ENCODE assay signal across 23 cellular contexts in the genomic region with DNA sequence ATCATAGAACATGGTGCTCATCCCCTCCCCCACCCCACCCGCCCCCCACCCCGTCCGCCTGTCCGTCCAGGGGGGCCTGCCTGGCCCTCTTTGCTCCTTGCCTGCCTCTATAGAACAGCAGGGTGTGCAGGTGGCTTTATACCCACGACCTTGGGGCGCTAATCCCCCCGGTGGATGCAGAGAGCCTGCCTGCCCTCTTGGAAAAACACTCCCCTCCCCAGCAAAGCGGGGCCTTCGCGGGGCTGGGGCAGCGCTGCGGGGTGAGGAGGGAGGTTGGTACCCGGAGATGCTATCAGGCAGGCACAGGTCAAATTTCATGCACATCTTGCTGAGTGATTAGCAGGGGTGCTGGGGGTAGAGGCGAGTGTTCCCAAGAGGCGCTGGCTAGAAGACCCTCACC. TPM values are rescaled to one million over a fixed set of nuclear protein-coding genes. Genes with fewer than 3 reads are reported as not detected.
DNase-seq lines count a peak whose midpoint lies in the region; TF ChIP-seq lines count a peak whose summit lies in the region.
"Had no signal": no experiment of that assay in that cellular context is flagged by ENCODE, and none has a peak within 500 bp of the region (broad histone marks: within the 10 kb centered on the region; RNA-seq: fewer than 3 reads in every experiment).

No MANE protein-coding gene starts in this region.

- H3K4me3 ChIP-seq in BLaER1 (no peak overlapping the region), esophagus squamous epithelium (no peak overlapping the region)
- no peak overlapping the region for H3K4me3 ChIP-seq in effector memory CD4-positive, alpha-beta T cell (ENCODE audit: insufficient read depth, low read depth, low read length, poor library complexity, severe bottlenecking)
- H3K4me3 ChIP-seq: A549, GM23338, heart right ventricle, vagina had no signal

- H3K36me3 ChIP-seq in BLaER1: peaks cover 16% of the 10 kb centered on the region; the same call in 1 of the 2 replicates
- H3K36me3 ChIP-seq in KOPT-K1 (ENCODE audit: insufficient read depth, low read length): peaks cover 13% of the 10 kb centered on the region; the same call in 1 of the 2 replicates
- H3K36me3 ChIP-seq in effector memory CD4-positive, alpha-beta T cell (ENCODE audit: control insufficient read depth, insufficient read depth, low read length): peaks cover 6% of the 10 kb centered on the region
- H3K36me3 ChIP-seq in esophagus squamous epithelium: peaks cover 0 to 57% (median 5%) of the 10 kb centered on the region in 3 donors

- H3K4me2 ChIP-seq in BLaER1: peak overlapping the region; percentile 100
- H3K4me2 ChIP-seq: A549, GM23338 had no signal

- TF ChIP-seq CTCF in esophagus squamous epithelium (IDR thresholded peaks at IDR 0.05): no peak

- H3K4me1 ChIP-seq in BLaER1 (peaks cover 99% of the 10 kb centered on the region), esophagus squamous epithelium (peaks cover 19 to 52% (median 23%) of the 10 kb centered on the region in 3 donors)
- peaks cover 68% of the 10 kb centered on the region for H3K4me1 ChIP-seq in effector memory CD4-positive, alpha-beta T cell (ENCODE audit: control insufficient read depth, insufficient read depth, low read length, poor library complexity, severe bottlenecking)
- H3K4me1 ChIP-seq: A549 had no signal

- H3K27me3 ChIP-seq in BLaER1: peaks cover 20% of the 10 kb centered on the region
- H3K27me3 ChIP-seq in effector memory CD4-positive, alpha-beta T cell (replicated peaks; ENCODE audit: control insufficient read depth, insufficient read depth, low read length, poor library complexity, severe bottlenecking): no peaks in the 10 kb centered on the region
- no peaks in the 10 kb centered on the region for H3K27me3 ChIP-seq in esophagus squamous epithelium
- H3K27me3 ChIP-seq: brain microvascular endothelial cell, heart right ventricle, vagina had no signal

- H3K9me3 ChIP-seq in BLaER1 (no peaks in the 10 kb centered on the region), KOPT-K1 (ENCODE audit: insufficient read depth, low read length, poor library complexity, severe bottlenecking) (no peaks in the 10 kb centered on the region), esophagus squamous epithelium (no peaks in the 10 kb centered on the region)
- H3K9me3 ChIP-seq in effector memory CD4-positive, alpha-beta T cell (ENCODE audit: control insufficient read depth, low read length): no peaks in the 10 kb centered on the region
- H3K9me3 ChIP-seq: A549, heart right ventricle, vagina had no signal

- intact Hi-C loops in esophagus squamous epithelium (cut with DNase I): no loop called here

- no peaks in the 10 kb centered on the region for H4K20me1 ChIP-seq in BLaER1

- no peak for TF ChIP-seq POLR2A in esophagus squamous epithelium (IDR thresholded peaks at IDR 0.05)

- H3K27ac ChIP-seq in BLaER1 (peak overlapping the region; percentile 98; the same call in 1 of the 2 replicates), KOPT-K1 (ENCODE audit: low read depth, low read length, poor library complexity, severe bottlenecking) (peak overlapping the region; percentile 98), esophagus squamous epithelium (no peak overlapping the region)
- peak overlapping the region; percentile 99 for H3K27ac ChIP-seq in effector memory CD4-positive, alpha-beta T cell (ENCODE audit: insufficient read depth, low read length, poor library complexity, severe bottlenecking)
- H3K27ac ChIP-seq: A549, brain microvascular endothelial cell, vagina had no signal

- no peak overlapping the region for H3K9ac ChIP-seq in BLaER1

- DNase-seq in NCI-H146 (lab: John Stamatoyannopoulos, UW) (peak; percentile 41), NCI-H146 treated with DMSO at 0.1 percent for 48 hours (lab: John Stamatoyannopoulos, UW; ENCODE audit: unreplicated experiment) (no peak), esophagus squamous epithelium (lab: John Stamatoyannopoulos, UW) (no peak), SKM-1 treated with dmso at 0.1 percent for 144 hours (lab: John Stamatoyannopoulos, UW; ENCODE audit: unreplicated experiment) (no peak)
- no peak for DNase-seq in effector memory CD4-positive, alpha-beta T cell
- DNase-seq in stimulated activated naive CD4-positive, alpha-beta T cell (lab: John Stamatoyannopoulos, UW): no peak
- DNase-seq: activated CD4-positive, alpha-beta T cell treated with anti-CD3 and anti-CD28 coated beads, Interleukin-2, amount 50 U/mL, for 4 hours; activated T-cell treated with anti-CD3 and anti-CD28 coated beads, Interleukin-2, amount 50 U/mL, for 72 hours; brain microvascular endothelial cell; heart right ventricle; left ventricle myocardium superior; NCI-H1105; occipital lobe; right cardiac atrium; SW 1271 had no signal

- WGBS in esophagus squamous epithelium, 2 donors: 100% methylated on average over 1 to 2 of the region's 15 CpGs

RNA-seq across cellular contexts. Expression of a gene that starts 21.9 kb away (rescaled TPM):
- 1 to 10 TPM; 1.8 to 7.5 (median 3.9) TPM for total RNA-seq in esophagus squamous epithelium

RNA-seq across cellular contexts. Expression of a gene that starts 31.9 kb away (rescaled TPM):
- total RNA-seq in esophagus squamous epithelium: 10 to 100 TPM; 14.7 to 23.1 (median 19.5) TPM

RNA-seq across cellular contexts. Expression of a gene that starts 43.8 kb away (rescaled TPM):
- total RNA-seq in esophagus squamous epithelium: not detected
- total RNA-seq: activated T-cell treated with anti-CD3 and anti-CD28 coated beads, Interleukin-2, amount 50 U/mL, for 72 hours; GM23338; heart right ventricle; left ventricle myocardium superior; LHCN-M2; mucosa of gallbladder; occipital lobe; right cardiac atrium; RPMI7951; vagina had no signal

RNA-seq across cellular contexts. Expression of a gene that starts 46.0 kb away (rescaled TPM):
- 1 to 10 TPM; 2.3 to 8.0 (median 3.3) TPM for total RNA-seq in esophagus squamous epithelium
- total RNA-seq: occipital lobe had no signal

RNA-seq across cellular contexts. Expression of a gene that starts 47.4 kb away (rescaled TPM):
- total RNA-seq in esophagus squamous epithelium: 1 to 10 TPM in 3 of 4 donors, under 1 TPM in 1; 0.83 to 4.9 (median 2.1) TPM

Comparison
In these comparisons a context has a peak if more than half of its experiments do, and no peak if none do; other contexts are left out.
1. H3K27ac ChIP-seq: peak in BLaER1 (single experiment), KOPT-K1 (single experiment) and effector memory CD4-positive, alpha-beta T cell (single experiment); none in esophagus squamous epithelium (0 of 4).